ENCODE assay signal across 21 cellular contexts in genomic region chr17:51741447-51741846, GRCh38.
"Had no signal": no experiment of that assay in that cellular context is flagged by ENCODE, and none has a peak within 500 bp of the region (broad histone marks: within the 10 kb centered on the region; RNA-seq: fewer than 3 reads in every experiment).

No MANE protein-coding gene starts in this region.

- H3K36me3 ChIP-seq: brain microvascular endothelial cell, heart right ventricle, prostate gland, right atrium auricular region, thoracic aorta, upper lobe of left lung had no signal

- H3K4me1 ChIP-seq: heart right ventricle, prostate gland, right atrium auricular region, upper lobe of left lung had no signal

- H3K4me3 ChIP-seq: dorsolateral prefrontal cortex, heart right ventricle, lung, prostate gland, right atrium auricular region, thoracic aorta, upper lobe of left lung had no signal

- FAIRE-seq: colon, keratinocyte had no signal

- ATAC-seq: activated naive CD4-positive, alpha-beta T cell treated with anti-CD3 and anti-CD28 coated beads, Interleukin-2, amount 50 U/mL, for 72 hours; activated T-cell treated with anti-CD3 and anti-CD28 coated beads, Interleukin-2, amount 50 U/mL, for 72 hours; heart right ventricle; left lobe of liver; natural killer cell had no signal

- H3K27me3 ChIP-seq: brain microvascular endothelial cell, dorsolateral prefrontal cortex, heart right ventricle, right atrium auricular region, upper lobe of left lung had no signal

- H3K9me3 ChIP-seq: heart right ventricle, prostate gland, right atrium auricular region, thoracic aorta, upper lobe of left lung had no signal

- DNase-seq: activated CD4-positive, alpha-beta memory T cell treated with anti-CD3 and anti-CD28 coated beads, Interleukin-2, amount 10 ng/mL, durations not matched to agents 7 days and 5 days; activated CD4-positive, alpha-beta T cell treated with anti-CD3 and anti-CD28 coated beads for 48 hours; activated CD4-positive, CD25-positive, alpha-beta regulatory T cell; activated T-cell treated with anti-CD3 and anti-CD28 coated beads, Interleukin-2, amount 50 U/mL, for 72 hours; aorta; brain microvascular endothelial cell; dorsolateral prefrontal cortex; heart right ventricle; natural killer cell; stimulated activated CD4-positive, alpha-beta T cell treated with anti-CD3 and anti-CD28 coated beads, Interleukin-4, amount 100 ng/mL, for 24 hours; stimulated activated naive CD4-positive, alpha-beta T cell treated with Interleukin-2 at 50 U/mL for 16 hours; T-helper 9 cell; upper lobe of left lung had no signal

- H3K27ac ChIP-seq: brain microvascular endothelial cell, dorsolateral prefrontal cortex, heart right ventricle, prostate gland, right atrium auricular region, thoracic aorta, upper lobe of left lung had no signal
